In the genomic region with DNA sequence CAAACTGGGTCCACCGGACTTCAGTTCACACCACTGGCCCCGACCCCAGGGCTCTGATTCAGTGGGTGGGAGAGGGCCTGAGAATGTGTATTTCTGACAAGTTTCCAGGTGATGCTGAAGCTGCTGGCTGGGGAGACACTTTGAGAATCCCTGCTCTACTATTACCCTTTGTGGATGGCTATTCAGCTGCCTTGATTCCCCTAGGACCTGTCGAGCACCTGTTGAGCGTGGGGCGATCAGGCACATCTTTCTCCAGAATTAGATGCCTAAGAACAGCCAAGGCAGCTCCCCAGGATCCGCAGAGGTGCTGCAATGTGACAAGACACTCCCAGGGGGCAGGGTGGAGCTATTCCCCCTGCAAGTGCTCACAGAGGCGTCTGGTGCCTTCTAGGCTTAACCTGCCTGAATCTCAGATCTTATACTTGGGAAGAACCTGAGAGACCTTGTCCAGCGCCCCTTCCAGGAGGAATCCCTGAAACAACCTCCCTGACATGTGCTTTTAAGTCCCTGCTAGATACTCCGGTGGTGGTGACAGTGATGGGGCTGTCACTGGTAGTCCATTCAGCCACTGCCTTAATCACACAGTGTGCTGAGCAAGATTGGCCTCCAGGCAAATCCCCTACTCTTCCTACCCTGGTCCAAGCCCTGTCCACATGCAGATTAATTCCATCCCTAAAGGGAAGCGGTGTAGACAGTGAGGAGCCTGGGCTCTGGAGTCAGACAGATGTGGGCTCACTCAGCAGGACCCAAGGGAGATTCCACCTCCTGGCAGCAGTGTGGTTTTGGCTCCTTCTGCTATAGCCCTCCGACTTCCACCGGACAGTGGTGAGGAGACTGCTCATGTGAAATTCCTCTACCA, we compare ENCODE assay signal across 8 cellular contexts. TPM values are rescaled to one million over a fixed set of nuclear protein-coding genes. Genes with fewer than 3 reads are reported as not detected.
DNase-seq lines count a peak whose midpoint lies in the region; ATAC-seq, FAIRE-seq and TF ChIP-seq lines count a peak whose summit lies in the region.

No MANE protein-coding gene starts in this region.

- H3K4me3 ChIP-seq in left ventricle myocardium inferior: no peak overlapping the region
- no peak overlapping the region for H3K4me3 ChIP-seq in tibial nerve

- TF ChIP-seq POLR2A in tibial nerve (IDR thresholded peaks at IDR 0.05): no peak
- TF ChIP-seq POLR2A in H54 (IDR thresholded peaks at IDR 0.05; ENCODE audit: low read depth, low read length): no peak

- FAIRE-seq in urothelium cell line (lab: Jason Lieb, UNC): no peak
- FAIRE-seq in H54 (lab: Jason Lieb, UNC): no peak

- peaks cover 38% of the 10 kb centered on the region for H3K4me1 Mint-ChIP-seq in endothelial cell (ENCODE audit: unreplicated experiment)

- intact Hi-C loops in left ventricle myocardium inferior (cut with micrococcal nuclease) (no loop called here), left cardiac atrium (cut with DNase I) (no loop called here)

- no peaks in the 10 kb centered on the region for H3K4me1 ChIP-seq in left ventricle myocardium inferior
- H3K4me1 ChIP-seq in tibial nerve: no peaks in the 10 kb centered on the region

- H3K4me3 Mint-ChIP-seq in endothelial cell (ENCODE audit: unreplicated experiment): no peak overlapping the region

- H3K27me3 ChIP-seq in left ventricle myocardium inferior (ENCODE audit: low read depth) (peaks cover 65% of the 10 kb centered on the region), tibial nerve (peaks cover 0 to 30% of the 10 kb centered on the region in 2 donors)

- H3K27ac ChIP-seq in left ventricle myocardium inferior (replicated peaks) (no peak overlapping the region), tibial nerve (no peak overlapping the region)

- no peaks in the 10 kb centered on the region for H3K36me3 Mint-ChIP-seq in endothelial cell (ENCODE audit: low read depth, unreplicated experiment)

- no peaks in the 10 kb centered on the region for H3K9me3 Mint-ChIP-seq in endothelial cell (ENCODE audit: unreplicated experiment)

- H3K27me3 Mint-ChIP-seq in endothelial cell (ENCODE audit: unreplicated experiment): no peaks in the 10 kb centered on the region

- ATAC-seq in left cardiac atrium: no peak

- no peak overlapping the region for H3K27ac Mint-ChIP-seq in endothelial cell (ENCODE audit: unreplicated experiment)

- H3K36me3 ChIP-seq in left ventricle myocardium inferior: no peaks in the 10 kb centered on the region
- H3K36me3 ChIP-seq in tibial nerve: no peaks in the 10 kb centered on the region

- H3K9me3 ChIP-seq in left ventricle myocardium inferior (replicated peaks) (no peaks in the 10 kb centered on the region), tibial nerve (no peaks in the 10 kb centered on the region)

- TF ChIP-seq EP300 in tibial nerve (IDR thresholded peaks at IDR 0.05): no peak

- 59 to 61% methylated on average over 12 of the region's 12 CpGs for WGBS in tibial nerve, 2 donors

- TF ChIP-seq CTCF in left ventricle myocardium inferior (IDR thresholded peaks at IDR 0.05; ENCODE audit: borderline replicate concordance): peak; percentile 37
- TF ChIP-seq CTCF in endothelial cell (IDR thresholded peaks at IDR 0.05; ENCODE audit: unreplicated experiment): peak; percentile 24
- TF ChIP-seq CTCF in tibial nerve (IDR thresholded peaks at IDR 0.05): no peak

- DNase-seq in left ventricle myocardium inferior (no peak), left cardiac atrium (no peak), NCI-H345 treated with DMSO at 0.1 percent for 48 hours (lab: John Stamatoyannopoulos, UW; ENCODE audit: unreplicated experiment) (peak; percentile 34), endothelial cell (ENCODE audit: low spot score) (peak; percentile 50), urothelium cell line (ENCODE audit: low spot score) (peak; percentile 45), hypothalamus (lab: John Stamatoyannopoulos, UW) (no peak), tibial nerve (ENCODE audit: low spot score in 2 of 2) (no peak), H54 (ENCODE audit: insufficient read length, low spot score) (no peak)

RNA-seq across cellular contexts. Expression of a gene that starts 43.4 kb away (rescaled TPM):
- total RNA-seq in left ventricle myocardium inferior (not detected), left cardiac atrium (under 1 TPM in 1 of 2 donors, not detected in 1; 0.18 TPM), endothelial cell (ENCODE audit: unreplicated experiment) (0.13 TPM), tibial nerve (under 1 TPM in 3 of 4 donors, not detected in 1; under 0.01 to 0.30 (median 0.22) TPM)

Comparison
In these comparisons a context has a peak if more than half of its experiments do, and no peak if none do; other contexts are left out.
1. DNase-seq: peak in NCI-H345 treated with DMSO at 0.1 percent for 48 hours (single experiment), endothelial cell (single experiment) and urothelium cell line (single experiment); none in left ventricle myocardium inferior (single experiment), left cardiac atrium (single experiment), hypothalamus (0 of 51), tibial nerve (0 of 2) and H54 (single experiment).
2. CTCF ChIP-seq: peak in left ventricle myocardium inferior (single experiment) and endothelial cell (single experiment); none in tibial nerve (0 of 5).